10 cellular contexts compared by ENCODE assay signal in genomic region chr11:89381094-89381493, GRCh38.
DNase-seq lines count a peak whose midpoint lies in the region; ATAC-seq, FAIRE-seq and TF ChIP-seq lines count a peak whose summit lies in the region.
"Had no signal": no experiment of that assay in that cellular context is flagged by ENCODE, and none has a peak within 500 bp of the region (broad histone marks: within the 10 kb centered on the region; RNA-seq: fewer than 3 reads in every experiment).

No MANE protein-coding gene starts in this region.

- no peak overlapping the region for H3K9ac ChIP-seq in fibroblast of lung (ENCODE audit: insufficient read depth, low read length)

- H3K4me2 ChIP-seq in fibroblast of lung (ENCODE audit: extremely low read depth, insufficient read depth, low read length), result peak overlapping the region; percentile 2

- H3K27ac ChIP-seq in fibroblast of lung (ENCODE audit: insufficient read depth, low read length), result peak overlapping the region; percentile 13

- H3K36me3 ChIP-seq in fibroblast of lung (ENCODE audit: control insufficient read depth, insufficient read depth, low read length), result no peaks in the 10 kb centered on the region

- H3K9me3 ChIP-seq in fibroblast of lung (ENCODE audit: control insufficient read depth, insufficient read depth, low read depth, low read length), result no peaks in the 10 kb centered on the region

- ATAC-seq in HG02763 (IDR thresholded peaks at IDR 0.05; ENCODE audit: unreplicated experiment), result no peak

- no peak for TF ChIP-seq CTCF in fibroblast of lung (conservative IDR thresholded peaks at IDR 0.05 in 1 of 2, IDR thresholded peaks at IDR 0.05 in 1 of 2; ENCODE audit: low read depth in 1 of 2, low read length in 2 of 2)

- H3K4me1 ChIP-seq in fibroblast of lung (ENCODE audit: control insufficient read depth, extremely low read depth, insufficient read depth, low read length), result no peaks in the 10 kb centered on the region

- H4K20me1 ChIP-seq in fibroblast of lung (ENCODE audit: control insufficient read depth, extremely low read depth, insufficient read depth, low read length), result no peaks in the 10 kb centered on the region

- FAIRE-seq in RCC 7860 (lab: Jason Lieb, UNC), result no peak

- DNase-seq in ELR (ENCODE audit: low read depth), result peak; percentile 95
- peak; percentile 24 for DNase-seq in RCC 7860 (ENCODE audit: low spot score)
- DNase-seq in fibroblast of lung (ENCODE audit: low read depth in 2 of 2), result peak; percentile 82 to 99
- DNase-seq in renal cortical epithelial cell (ENCODE audit: low read depth), result peak; percentile 99
- DNase-seq in NCI-H345 (lab: John Stamatoyannopoulos, UW), result no peak
- DNase-seq in occipital lobe (lab: John Stamatoyannopoulos, UW), result no peak
- DNase-seq in NCI-H524 treated with DMSO at 0.1 percent for 48 hours (lab: John Stamatoyannopoulos, UW), result no peak
- DNase-seq: activated naive CD8-positive, alpha-beta T cell treated with anti-CD3 and anti-CD28 coated beads, Interleukin-2, amount 10 ng/mL, durations not matched to agents 7 days and 5 days; stimulated activated CD4-positive, alpha-beta T cell treated with anti-CD3 and anti-CD28 coated beads, Interleukin-12 subunit alpha, Interleukin-12 subunit beta, amount 100 ng/mL, for 4 hours had no signal

- no peak overlapping the region for H3K4me3 ChIP-seq in fibroblast of lung (replicated peaks in 1 of 4; ENCODE audit: control extremely low read depth in 1 of 4, insufficient read depth in 1 of 4, low read depth in 3 of 4, low read length in 4 of 4)

- no peaks in the 10 kb centered on the region for H3K79me2 ChIP-seq in fibroblast of lung (ENCODE audit: control insufficient read depth, insufficient read depth, low read length)

- H3K27me3 ChIP-seq in fibroblast of lung (ENCODE audit: control insufficient read depth, insufficient read depth, low read length), result no peaks in the 10 kb centered on the region

- H2AFZ ChIP-seq in fibroblast of lung (ENCODE audit: low read length), result no peak overlapping the region

Comparison
In these comparisons a context has a peak if more than half of its experiments do, and no peak if none do; other contexts are left out.
1. DNase-seq: peak in ELR (single experiment), RCC 7860 (single experiment), fibroblast of lung (2 of 2) and renal cortical epithelial cell (single experiment); none in NCI-H345 (single experiment), occipital lobe (single experiment) and NCI-H524 treated with DMSO at 0.1 percent for 48 hours (single experiment).